In genomic region chr2:171688129-171688465, GRCh38 we compare ENCODE assay signal across 8 cellular contexts. TPM values are rescaled to one million over a fixed set of nuclear protein-coding genes. Genes with fewer than 3 reads are reported as not detected.
DNase-seq lines count a peak whose midpoint lies in the region; ATAC-seq, FAIRE-seq and TF ChIP-seq lines count a peak whose summit lies in the region.

No MANE protein-coding gene starts in this region.

- H3K4me3 ChIP-seq in heart left ventricle (peak overlapping the region; percentile 64 to 92 (median 87)), HUES6 (ENCODE audit: low read depth, low read length) (peak overlapping the region; percentile 94), bronchial epithelial cell (ENCODE audit: low read depth, low read length) (peak overlapping the region; percentile 77), upper lobe of left lung (peak overlapping the region; percentile 81 to 93 (median 90))

- H3K27me3 ChIP-seq in heart left ventricle (no peaks in the 10 kb centered on the region), HUES6 (ENCODE audit: control insufficient read depth, insufficient read depth, low read length) (no peaks in the 10 kb centered on the region), bronchial epithelial cell (ENCODE audit: control insufficient read depth, insufficient read depth, low read length) (no peaks in the 10 kb centered on the region), upper lobe of left lung (no peaks in the 10 kb centered on the region)

- peaks cover 4% of the 10 kb centered on the region for H3K36me3 Mint-ChIP-seq in memory B cell

- no peak for TF ChIP-seq CTCF in heart left ventricle (IDR thresholded peaks at IDR 0.05)
- TF ChIP-seq CTCF in bronchial epithelial cell (IDR thresholded peaks at IDR 0.05; ENCODE audit: insufficient read depth, low read length, severe bottlenecking), result no peak
- no peak for TF ChIP-seq CTCF in upper lobe of left lung (IDR thresholded peaks at IDR 0.05)

- H3K9me3 ChIP-seq in heart left ventricle, result no peaks in the 10 kb centered on the region
- H3K9me3 ChIP-seq in HUES6 (ENCODE audit: control insufficient read depth, insufficient read depth, low read depth, low read length), result no peaks in the 10 kb centered on the region
- H3K9me3 ChIP-seq in upper lobe of left lung, result no peaks in the 10 kb centered on the region

- no peaks in the 10 kb centered on the region for H3K27me3 Mint-ChIP-seq in memory B cell

- POLR2A ChIA-PET in HEK293T (lab: Yijun Ruan, JAX), result interaction anchor here (0.6 to 1.3 kb wide), 4 partner anchors 11 to 754 kb away, joined by 3 to 5 read pairs (median 3); partner anchors contain the start of gene HAT1

- H3K4me1 ChIP-seq in heart left ventricle, result peaks cover 0 to 35% (median 15%) of the 10 kb centered on the region in 12 donors
- peaks cover 7% of the 10 kb centered on the region for H3K4me1 ChIP-seq in HUES6 (ENCODE audit: control insufficient read depth, insufficient read depth, low read length)
- peaks cover 7 to 20% (median 13%) of the 10 kb centered on the region in 4 donors for H3K4me1 ChIP-seq in upper lobe of left lung

- peak overlapping the region; percentile 74 for H3K9ac ChIP-seq in HUES6 (ENCODE audit: low read length)

- no peak for TF ChIP-seq EP300 in upper lobe of left lung (IDR thresholded peaks at IDR 0.05)

- intact Hi-C loops in heart left ventricle (cut with DNase I) (loop anchor here in 2 of 10 donors (2.0 to 10.0 kb wide), 3 partner anchors 166 to 253 kb away; partner anchors contain the start of genes CYBRD1 (in 1 of the 2), DCAF17 (in 1 of the 2), HAT1 (in 1 of the 2) and METTL8 (in 1 of the 2)), Right ventricle myocardium inferior (cut with DNase I) (loop anchor here (2.0 kb wide), 1 partner anchor 253 kb away; the partner anchor contains the start of gene DCAF17)

- H3K27ac ChIP-seq in heart left ventricle (peak overlapping the region; percentile 66 to 96 (median 90)), HUES6 (ENCODE audit: low read depth, low read length) (peak overlapping the region; percentile 70; the same call in 1 of the 2 replicates), upper lobe of left lung (peak overlapping the region; percentile 84 to 89 (median 86))

- H3K4me3 Mint-ChIP-seq in memory B cell, result peak overlapping the region; percentile 95

- FAIRE-seq in bronchial epithelial cell (lab: Jason Lieb, UNC), result no peak

- H3K9me3 Mint-ChIP-seq in memory B cell, result no peaks in the 10 kb centered on the region

- H3K36me3 ChIP-seq in heart left ventricle (peaks cover 0 to 30% (median 22%) of the 10 kb centered on the region in 9 donors), HUES6 (ENCODE audit: control insufficient read depth, insufficient read depth, low read length) (peaks cover 24% of the 10 kb centered on the region), bronchial epithelial cell (ENCODE audit: control insufficient read depth, insufficient read depth, low read length) (peaks cover 4% of the 10 kb centered on the region), upper lobe of left lung (peaks cover 0 to 24% (median 3%) of the 10 kb centered on the region in 4 donors)

- TF ChIP-seq POLR2A in heart left ventricle (IDR thresholded peaks at IDR 0.05), result no peak
- TF ChIP-seq POLR2A in upper lobe of left lung (IDR thresholded peaks at IDR 0.05), result no peak

- ATAC-seq in heart left ventricle (peak in 2 of 4 donors; percentile 4 to 11), Right ventricle myocardium inferior (no peak), memory B cell (ENCODE audit: low read depth) (peak; percentile 43), upper lobe of left lung (ENCODE audit: low FRiP score in 2 of 2) (peak; percentile 4 to 16), HG02759 (IDR thresholded peaks at IDR 0.05; ENCODE audit: unreplicated experiment) (no peak)

- DNase-seq in heart left ventricle (no peak), Right ventricle myocardium inferior (ENCODE audit: missing footprints) (no peak), bronchial epithelial cell (ENCODE audit: low read depth) (peak; percentile 26), memory B cell (ENCODE audit: low spot score in 2 of 2) (peak in 1 of 2 donors; percentile 13), upper lobe of left lung (no peak), HEK293T (ENCODE audit: extremely low spot score) (no peak)

- 0 to 1% (median 0%) methylated on average over 10 of the region's 10 CpGs for WGBS in heart left ventricle, 4 donors
- WGBS in upper lobe of left lung, 2 donors, result 0% methylated on average over 10 of the region's 10 CpGs

- peaks cover 14% of the 10 kb centered on the region for H3K4me1 Mint-ChIP-seq in memory B cell

- CTCF ChIA-PET in HEK293T (lab: Yijun Ruan, JAX), result interaction anchor here (1.1 to 1.8 kb wide), 2 partner anchors 16 to 416 kb away, joined by 3 to 9 read pairs; no protein-coding TSS in a partner anchor

- H3K27ac Mint-ChIP-seq in memory B cell, result peak overlapping the region; percentile 88

TF ChIP-seq in HEK293T, 16 proteins besides CTCF, POLR2A, EP300 and RAD21:
- no peak for TF ChIP-seq ARNT (IDR thresholded peaks at IDR 0.05)

RNA-seq across cellular contexts. Expression of gene DYNC1I2, which starts 0.8 kb away (rescaled TPM):
- total RNA-seq in heart left ventricle (10 to 100 TPM; 66.7 to 92.9 (median 74.0) TPM), Right ventricle myocardium inferior (73.5 TPM), bronchial epithelial cell (95.1 and 103 TPM in 2 replicates), upper lobe of left lung (10 to 100 TPM; 66.1 to 91.6 (median 78.7) TPM)
- polyA plus RNA-seq in heart left ventricle, result 100 to 1,000 TPM in 1 of 2 donors, 10 to 100 TPM in 1; 51.5 to 105 TPM

Comparison
In these comparisons a context has a peak if more than half of its experiments do, and no peak if none do; other contexts are left out.
1. ATAC-seq: peak in memory B cell (single experiment) and upper lobe of left lung (2 of 2); none in Right ventricle myocardium inferior (single experiment) and HG02759 (single experiment).
2. Peak in every context shown above with its lines, with median percentiles within 50 percentile points of each other: H3K27ac ChIP-seq and H3K4me3 ChIP-seq.